In genomic region chr17:57957886-57958285, GRCh38 we compare ENCODE assay signal across 15 cellular contexts.
"Had no signal": no experiment of that assay in that cellular context is flagged by ENCODE, and none has a peak within 500 bp of the region (broad histone marks: within the 10 kb centered on the region; RNA-seq: fewer than 3 reads in every experiment).

No MANE protein-coding gene starts in this region.

- H3K4me3 ChIP-seq: ovary, uterus had no signal

- H3K36me3 ChIP-seq: ovary, uterus had no signal

- H3K27me3 ChIP-seq: ovary, uterus had no signal

- H3K4me3 Mint-ChIP-seq: activated CD4-positive, alpha-beta memory T cell treated with anti-CD3 and anti-CD28 coated beads, Interleukin-2, amount 10 ng/mL, durations not matched to agents 7 days and 5 days; activated T-cell treated with anti-CD3 and anti-CD28 coated beads, Interleukin-2, amount 50 U/mL, for 72 hours; stimulated activated naive CD8-positive, alpha-beta T cell treated with anti-CD3 and anti-CD28 coated beads, Interleukin-15, amount 100 ng/mL, for 72 hours had no signal

- H3K9me3 ChIP-seq: ovary, uterus had no signal

- H3K9me3 Mint-ChIP-seq: activated CD4-positive, alpha-beta memory T cell treated with anti-CD3 and anti-CD28 coated beads, Interleukin-2, amount 10 ng/mL, durations not matched to agents 7 days and 5 days; activated T-cell treated with anti-CD3 and anti-CD28 coated beads, Interleukin-2, amount 50 U/mL, for 72 hours; effector memory CD8-positive, alpha-beta T cell; immature natural killer cell; nephron progenitor cell; stimulated activated naive CD8-positive, alpha-beta T cell treated with anti-CD3 and anti-CD28 coated beads, Interleukin-15, amount 100 ng/mL, for 72 hours had no signal

- H3K27ac ChIP-seq: ovary, uterus had no signal

- ATAC-seq: activated T-cell treated with anti-CD3 and anti-CD28 coated beads, Interleukin-2, amount 50 U/mL, for 72 hours; effector memory CD8-positive, alpha-beta T cell; left colon; stimulated activated naive CD8-positive, alpha-beta T cell treated with anti-CD3 and anti-CD28 coated beads, Interleukin-15, amount 100 ng/mL, for 72 hours had no signal

- H3K27ac Mint-ChIP-seq: activated CD4-positive, alpha-beta memory T cell treated with anti-CD3 and anti-CD28 coated beads, Interleukin-2, amount 10 ng/mL, durations not matched to agents 7 days and 5 days; activated T-cell treated with anti-CD3 and anti-CD28 coated beads, Interleukin-2, amount 50 U/mL, for 72 hours; nephron progenitor cell; stimulated activated naive CD8-positive, alpha-beta T cell treated with anti-CD3 and anti-CD28 coated beads, Interleukin-15, amount 100 ng/mL, for 72 hours had no signal

- DNase-seq: activated CD4-positive, alpha-beta memory T cell treated with anti-CD3 and anti-CD28 coated beads, Interleukin-2, amount 10 ng/mL, durations not matched to agents 7 days and 5 days; activated CD8-positive, alpha-beta memory T cell treated with anti-CD3 and anti-CD28 coated beads, Interleukin-2, amount 50 U/mL, for 4 hours; activated T-cell treated with anti-CD3 and anti-CD28 coated beads, Interleukin-2, amount 50 U/mL, for 72 hours; cortex of kidney; effector memory CD8-positive, alpha-beta T cell; glutamatergic neuron; immature natural killer cell; left colon; nephron progenitor cell; ovary; stimulated activated CD4-positive, alpha-beta T cell treated with anti-CD3 and anti-CD28 coated beads, Interleukin-15, amount 100 ng/mL, for 24 hours; stimulated activated CD4-positive, alpha-beta T cell treated with anti-CD3 and anti-CD28 coated beads, Interleukin-4, amount 100 ng/mL, for 24 hours; stimulated activated naive CD8-positive, alpha-beta T cell treated with anti-CD3 and anti-CD28 coated beads, Interleukin-15, amount 100 ng/mL, for 72 hours; T-helper 9 cell; uterus had no signal
